In the genomic region with DNA sequence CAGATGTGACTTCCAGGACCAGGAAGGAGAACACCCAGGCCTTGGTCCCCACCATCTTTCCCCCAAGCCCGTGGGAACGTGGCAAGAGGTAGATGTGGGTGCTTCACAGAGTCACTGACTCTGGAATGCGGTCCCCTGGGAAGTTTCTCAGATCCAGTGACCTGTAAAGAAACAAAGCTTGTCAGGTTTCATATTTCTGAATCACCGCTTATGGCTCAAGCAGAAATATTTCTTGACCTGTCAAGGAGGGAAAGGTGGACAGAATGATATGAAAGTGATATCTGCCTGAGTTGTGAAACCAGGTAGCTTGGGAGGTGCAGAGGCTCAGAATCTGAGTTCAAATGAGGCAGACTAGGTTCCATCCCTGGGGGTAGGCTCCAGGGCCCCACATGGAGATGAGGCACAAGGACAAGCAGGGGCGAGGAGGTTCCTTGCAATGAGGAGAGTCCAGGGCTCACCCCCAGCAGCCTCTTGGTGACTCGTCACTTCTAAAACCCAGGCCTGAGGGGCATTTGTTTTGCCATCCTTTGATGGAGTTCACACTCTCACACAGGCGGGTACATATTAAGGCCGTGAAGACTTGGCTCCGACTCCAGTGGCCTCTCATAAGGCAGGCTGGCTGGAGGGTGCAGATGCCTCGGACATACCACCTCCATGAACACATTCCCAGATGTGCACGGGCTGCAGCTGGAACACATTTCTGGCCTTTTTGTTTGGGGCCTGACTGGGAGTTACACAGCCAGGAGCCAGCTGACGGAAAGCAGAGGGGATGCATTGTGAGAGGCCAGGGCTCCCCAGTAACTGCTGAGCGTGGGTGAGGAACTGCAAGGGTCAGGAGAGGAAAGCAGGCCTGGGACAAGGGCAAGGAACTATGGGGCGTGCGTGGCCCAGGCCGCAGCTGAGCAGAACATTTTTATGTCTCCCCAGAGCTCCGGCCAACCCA, we compare ENCODE assay signal across 23 cellular contexts. TPM values are rescaled to one million over a fixed set of nuclear protein-coding genes. Genes with fewer than 3 reads are reported as not detected.
DNase-seq lines count a peak whose midpoint lies in the region; TF ChIP-seq lines count a peak whose summit lies in the region.
"Had no signal": no experiment of that assay in that cellular context is flagged by ENCODE, and none has a peak within 500 bp of the region (broad histone marks: within the 10 kb centered on the region; RNA-seq: fewer than 3 reads in every experiment).

No MANE protein-coding gene starts in this region.

- no peaks in the 10 kb centered on the region for H3K36me3 Mint-ChIP-seq in nephron (ENCODE audit: low read depth)

- no peak for TF ChIP-seq POLR2A in testis (IDR thresholded peaks at IDR 0.05)

- H3K27me3 ChIP-seq in PC-9 (ENCODE audit: insufficient read depth, low read depth) (no peaks in the 10 kb centered on the region), testis (no peaks in the 10 kb centered on the region), SJCRH30 (no peaks in the 10 kb centered on the region)
- H3K27me3 ChIP-seq: SJSA1 had no signal

- DNase-seq in PC-9 (peak; percentile 44 to 86), foreskin fibroblast (peak; percentile 56 to 87), testis (peak; percentile 48), SJCRH30 (no peak), NCI-H748 (lab: John Stamatoyannopoulos, UW; ENCODE audit: unreplicated experiment) (no peak), T-helper 9 cell (no peak), NCI-H2171 (lab: John Stamatoyannopoulos, UW) (no peak)
- DNase-seq: activated CD4-positive, alpha-beta T cell treated with anti-CD3 and anti-CD28 coated beads, Interleukin-2, amount 50 U/mL, for 48 hours; activated naive CD4-positive, alpha-beta T cell treated with anti-CD3 and anti-CD28 coated beads, Interleukin-2, amount 50 U/mL, for 16 hours; activated T-cell treated with anti-CD3 and anti-CD28 coated beads, Interleukin-2, amount 50 U/mL, for 24 hours; Caco-2; KG1; midbrain; NCI-H2107; NCI-H526; occipital lobe; stimulated activated CD4-positive, alpha-beta T cell treated with anti-CD3 and anti-CD28 coated beads, Interleukin-2, amount 100 ng/mL, for 48 hours; T-helper 17 cell; WERI-Rb-1 had no signal

- no peaks in the 10 kb centered on the region for H3K27me3 Mint-ChIP-seq in nephron (ENCODE audit: low read depth)
- H3K27me3 Mint-ChIP-seq: activated T-cell treated with anti-CD3 and anti-CD28 coated beads, Interleukin-2, amount 50 U/mL, for 24 hours; dendritic cell treated with granulocyte-macrophage colony-stimulating factor and Interleukin-4, amounts not matched to agents 40 ng/mL and 50 ng/mL, for 4 days had no signal

- peaks cover 69% of the 10 kb centered on the region for H3K4me1 Mint-ChIP-seq in nephron

- no peaks in the 10 kb centered on the region for H4K20me1 ChIP-seq in PC-9 (ENCODE audit: insufficient read depth)

- H3K4me1 ChIP-seq in PC-9 (replicated peaks; ENCODE audit: insufficient read depth) (peaks cover 34% of the 10 kb centered on the region), testis (peaks cover 54% of the 10 kb centered on the region), SJCRH30 (peaks cover 10% of the 10 kb centered on the region; the same call in 1 of the 2 replicates)
- H3K4me1 ChIP-seq: SJSA1 had no signal

- intact Hi-C loops in PC-9 (cut with micrococcal nuclease; ENCODE audit: unreplicated experiment), result loop anchor here (10.0 kb wide), 1 partner anchor 45 kb away; no protein-coding TSS in a partner anchor
- intact Hi-C loops in testis (cut with DNase I; ENCODE audit: low total_unique reads), result loop anchor here (10.0 kb wide), 1 partner anchor 45 kb away; no protein-coding TSS in a partner anchor

- H3K36me3 ChIP-seq in PC-9 (ENCODE audit: low read depth) (no peaks in the 10 kb centered on the region), testis (ENCODE audit: low read depth, missing control alignments) (no peaks in the 10 kb centered on the region), SJCRH30 (no peaks in the 10 kb centered on the region)
- H3K36me3 ChIP-seq: SJSA1, WERI-Rb-1 had no signal

- no peak overlapping the region for H2AFZ ChIP-seq in PC-9

- H3K9me3 Mint-ChIP-seq in nephron, result no peaks in the 10 kb centered on the region
- H3K9me3 Mint-ChIP-seq: activated T-cell treated with anti-CD3 and anti-CD28 coated beads, Interleukin-2, amount 50 U/mL, for 24 hours; dendritic cell treated with granulocyte-macrophage colony-stimulating factor and Interleukin-4, amounts not matched to agents 40 ng/mL and 50 ng/mL, for 4 days had no signal

- BruUV-seq in PC-9 (replicated peaks; lab: Mats Ljungman, UMichigan), result no TSS peak

- H3F3A ChIP-seq in PC-9 (ENCODE audit: insufficient read depth, low read depth), result peaks cover 17% of the 10 kb centered on the region; the same call in 1 of the 2 replicates

- CTCF ChIA-PET in PC-9 (lab: Charles Lee), result interaction anchor here (0.6 kb wide), 1 partner anchor 30 kb away, joined by 14 read pairs; no protein-coding TSS in a partner anchor

- 65 to 67% methylated on average over 11 to 17 of the region's 17 CpGs for WGBS in testis, 2 donors

- no peaks in the 10 kb centered on the region for H3K9me2 ChIP-seq in PC-9 (ENCODE audit: insufficient read depth)

- peak overlapping the region in 1 of 3 experiments; percentile 57 for H3K4me3 Mint-ChIP-seq in nephron
- H3K4me3 Mint-ChIP-seq: activated T-cell treated with anti-CD3 and anti-CD28 coated beads, Interleukin-2, amount 50 U/mL, for 24 hours; dendritic cell treated with granulocyte-macrophage colony-stimulating factor and Interleukin-4, amounts not matched to agents 40 ng/mL and 50 ng/mL, for 4 days; T-helper 17 cell had no signal

- no peak for TF ChIP-seq CTCF in PC-9 (conservative IDR thresholded peaks at IDR 0.05)
- TF ChIP-seq CTCF in foreskin fibroblast (IDR thresholded peaks at IDR 0.05; ENCODE audit: low read depth, low read length), result no peak
- TF ChIP-seq CTCF in nephron (IDR thresholded peaks at IDR 0.05; ENCODE audit: unreplicated experiment in 3 of 3), result no peak
- TF ChIP-seq CTCF in testis (IDR thresholded peaks at IDR 0.05), result no peak

- no peaks in the 10 kb centered on the region for H3K79me2 ChIP-seq in PC-9 (ENCODE audit: low read depth)

- H3K4me3 ChIP-seq in PC-9 (no peak overlapping the region), foreskin fibroblast (ENCODE audit: low read depth in 1 of 2, low read length in 2 of 2) (no peak overlapping the region), testis (no peak overlapping the region), SJCRH30 (no peak overlapping the region)
- H3K4me3 ChIP-seq: SJSA1 had no signal

- H3K4me2 ChIP-seq in PC-9, result peak overlapping the region; percentile 44

- POLR2A ChIA-PET in PC-9 (lab: Charles Lee; ENCODE audit: unreplicated experiment), result interaction anchor here (0.6 to 1.3 kb wide), 3 partner anchors 25 to 822 kb away, joined by 3 to 19 read pairs (median 6); a partner anchor contains a TSS

- H3K27ac Mint-ChIP-seq in nephron, result peak overlapping the region; percentile 92 to 94 (median 92)
- H3K27ac Mint-ChIP-seq: activated T-cell treated with anti-CD3 and anti-CD28 coated beads, Interleukin-2, amount 50 U/mL, for 24 hours; dendritic cell treated with granulocyte-macrophage colony-stimulating factor and Interleukin-4, amounts not matched to agents 40 ng/mL and 50 ng/mL, for 4 days; T-helper 17 cell had no signal

- H3K27ac ChIP-seq in PC-9 (peak overlapping the region; percentile 50), testis (peak overlapping the region; percentile 6 to 75), SJCRH30 (no peak overlapping the region)
- H3K27ac ChIP-seq: epithelial cell of prostate, SJSA1, WERI-Rb-1 had no signal

- H3K9me3 ChIP-seq in PC-9 (ENCODE audit: insufficient read depth, low read depth), result no peaks in the 10 kb centered on the region
- no peaks in the 10 kb centered on the region for H3K9me3 ChIP-seq in testis
- H3K9me3 ChIP-seq in SJCRH30 (replicated peaks), result no peaks in the 10 kb centered on the region
- H3K9me3 ChIP-seq: Caco-2, SJSA1 had no signal

RNA-seq across cellular contexts. Expression of a gene that starts 1.3 kb away (rescaled TPM):
- 0.07 and 0.08 TPM in 2 replicates for total RNA-seq in PC-9 (2021)
- total RNA-seq in testis, result 10 to 100 TPM in 1 of 2 donors, 1 to 10 TPM in 1; 8.0 to 27.1 TPM
- polyA plus RNA-seq in testis (ENCODE audit: insufficient read depth, low read depth, low replicate concordance), result 48.6 TPM
- total RNA-seq in SJCRH30 (2014; rRNA removed; shearing (Covaris generic)), result 0.05 TPM in 1 of 2 replicates, not detected in the other
- total RNA-seq: Caco-2, SJSA1 had no signal

RNA-seq across cellular contexts. Expression of a gene that starts 24.8 kb away (rescaled TPM):
- total RNA-seq in PC-9 (2021), result 41.0 and 44.1 TPM in 2 replicates
- 10 to 100 TPM; 60.4 to 89.4 TPM for total RNA-seq in testis
- 75.8 TPM for polyA plus RNA-seq in testis (ENCODE audit: insufficient read depth, low read depth, low replicate concordance)
- 43.3 and 44.2 TPM in 2 replicates for total RNA-seq in SJCRH30 (2014; rRNA removed; shearing (Covaris generic))

Comparison
In these comparisons a context has a peak if more than half of its experiments do, and no peak if none do; other contexts are left out.
1. DNase-seq: peak in PC-9 (2 of 2), foreskin fibroblast (2 of 2) and testis (single experiment); none in SJCRH30 (0 of 2), NCI-H748 (single experiment), T-helper 9 cell (single experiment) and NCI-H2171 (single experiment).